Comparison of ENCODE assay signal across 9 cellular contexts in the genomic region with DNA sequence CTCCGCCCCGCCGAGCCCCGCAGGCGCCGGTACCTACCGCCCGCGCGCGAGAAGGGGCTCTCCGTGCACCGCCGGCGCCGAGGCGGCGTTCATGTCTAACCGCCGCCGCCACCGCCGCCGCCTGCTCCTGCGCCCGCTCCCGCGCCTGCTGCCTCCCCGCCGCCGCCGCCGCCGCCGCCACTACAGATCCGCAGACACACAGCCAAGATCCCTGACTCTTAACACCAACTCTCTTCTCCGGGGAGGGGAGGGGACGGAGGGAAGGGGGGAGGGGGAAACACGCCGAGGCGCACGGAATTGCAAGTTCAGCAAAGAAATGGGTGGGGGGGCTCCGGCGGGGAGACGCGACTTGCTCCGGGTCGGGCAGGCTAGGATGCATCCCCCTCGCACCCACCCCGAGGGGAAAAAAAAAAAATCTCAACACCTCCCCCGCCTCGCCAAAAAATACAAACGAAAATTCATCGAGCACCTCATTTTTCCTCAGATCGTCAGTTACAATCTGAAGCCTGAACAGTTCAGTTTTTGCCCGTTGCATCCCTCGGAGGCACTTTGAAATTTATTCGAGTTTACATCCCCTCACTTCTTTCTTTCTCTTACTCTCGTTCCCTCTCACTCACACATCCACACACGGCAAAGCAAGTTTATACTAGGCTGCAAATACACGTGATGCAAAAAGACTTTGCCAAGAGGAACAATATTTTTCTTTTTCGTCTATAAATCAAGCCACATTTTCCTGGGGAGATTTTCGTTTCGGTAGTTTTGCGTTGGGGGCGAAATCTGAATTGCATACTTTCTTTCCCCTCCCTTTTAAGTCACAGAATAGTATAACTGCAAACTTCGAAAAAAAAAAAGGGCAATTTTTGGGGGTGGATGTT. TPM values are rescaled to one million over a fixed set of nuclear protein-coding genes. Genes with fewer than 3 reads are reported as not detected.
DNase-seq lines count a peak whose midpoint lies in the region; ATAC-seq, FAIRE-seq and TF ChIP-seq lines count a peak whose summit lies in the region.
"Had no signal": no experiment of that assay in that cellular context is flagged by ENCODE, and none has a peak within 500 bp of the region (broad histone marks: within the 10 kb centered on the region; RNA-seq: fewer than 3 reads in every experiment).

A gene (minus strand): TSS at position 192 of the 875 bp plus-strand sequence. CDS start 1,076 bp downstream, outside the sequence.

- peak within 1 kb of the TSS; percentile 88 for H3K27ac ChIP-seq in HUES48 (ENCODE audit: low read depth, low read length)
- H3K27ac ChIP-seq in PC-9: peak within 1 kb of the TSS; percentile 67
- H3K27ac ChIP-seq in GM12878 (ENCODE audit: control insufficient read depth, insufficient read depth): no peak within 1 kb of the TSS
- peak within 1 kb of the TSS; percentile 98 for H3K27ac ChIP-seq in right cardiac atrium (ENCODE audit: low read length)
- peak within 1 kb of the TSS; percentile 74 for H3K27ac ChIP-seq in parathyroid adenoma

- FAIRE-seq in D721Med (lab: Jason Lieb, UNC) (no peak), GM12878 (lab: Jason Lieb, UNC) (no peak)
- FAIRE-seq: TTC549 had no signal

- DNase-seq in D721Med (ENCODE audit: insufficient read length, low spot score): peak; percentile 51
- peak in 1 of 2 experiments; percentile 0 for DNase-seq in PC-9
- no peak for DNase-seq in GM12878 (ENCODE audit: low read depth, low spot score)
- peak; percentile 60 to 86 (median 85) for DNase-seq in right cardiac atrium
- DNase-seq in NCI-H226: no peak

- TF ChIP-seq CTCF in D721Med (IDR thresholded peaks at IDR 0.05; ENCODE audit: insufficient read depth, missing control alignments) (no peak), PC-9 (conservative IDR thresholded peaks at IDR 0.05) (no peak), GM12878 (IDR thresholded peaks at IDR 0.05 in 2 of 3, conservative IDR thresholded peaks at IDR 0.05 in 1 of 3; ENCODE audit: control insufficient read depth in 2 of 3, extremely low read depth in 1 of 3, insufficient read depth in 1 of 3, low read depth in 3 of 3, low read length in 3 of 3) (no peak), parathyroid adenoma (IDR thresholded peaks at IDR 0.05) (no peak)

- H3K79me2 ChIP-seq in PC-9 (ENCODE audit: low read depth): peaks cover 6% of the 10 kb centered on the region; the same call in 1 of the 2 replicates
- no peaks in the 10 kb centered on the region for H3K79me2 ChIP-seq in GM12878 (ENCODE audit: control insufficient read depth, insufficient read depth, low read length)
- H3K79me2 ChIP-seq in parathyroid adenoma: no peaks in the 10 kb centered on the region

- CTCF ChIA-PET in PC-9 (lab: Charles Lee): no interaction called here
- CTCF ChIA-PET in GM12878 (lab: Yijun Ruan, JAX): no interaction called here

- TF ChIP-seq EP300 in GM12878 (IDR thresholded peaks at IDR 0.05; ENCODE audit: borderline replicate concordance in 1 of 2, control insufficient read depth in 1 of 2, low read depth in 2 of 2, low read length in 2 of 2): no peak

- no peaks in the 10 kb centered on the region for H3F3A ChIP-seq in PC-9 (ENCODE audit: insufficient read depth, low read depth)

- BruUV-seq in PC-9 (replicated peaks; lab: Mats Ljungman, UMichigan) (no TSS peak), GM12878 (replicated peaks; lab: Mats Ljungman, UMichigan) (no TSS peak)

- intact Hi-C loops in PC-9 (cut with micrococcal nuclease; ENCODE audit: unreplicated experiment) (no loop called here), GM12878 (cut with micrococcal nuclease; ENCODE audit: unreplicated experiment) (loop anchor here (10.0 kb wide), 1 partner anchor 173 kb away; no protein-coding TSS in a partner anchor), right cardiac atrium (cut with DNase I) (loop anchor here (5.0 to 10.0 kb wide), 6 partner anchors 63 to 987 kb away; no protein-coding TSS in a partner anchor)

- WGBS in GM12878 (ENCODE audit: insufficient coverage, insufficient replicate concordance, low lambda C conversion rate, missing lambda C conversion rate): 8% methylated on average over 28 of the region's 67 CpGs
- under 1% methylated on average over 67 of the region's 67 CpGs for WGBS in right cardiac atrium

- no peak for TF ChIP-seq RAD21 in GM12878 (IDR thresholded peaks at IDR 0.05; ENCODE audit: insufficient read depth, low read depth, low read length)

- in situ Hi-C loops in GM12878 (cut with MboI): no loop called here

- H4K20me1 ChIP-seq in PC-9 (ENCODE audit: insufficient read depth): no peaks in the 10 kb centered on the region
- no peaks in the 10 kb centered on the region for H4K20me1 ChIP-seq in GM12878 (ENCODE audit: control insufficient read depth, insufficient read depth)

- ATAC-seq in GM12878 (peak; percentile 27; the same call in 1 of the 3 replicates), right cardiac atrium (peak; percentile 39 to 46), GM21390 (IDR thresholded peaks at IDR 0.05; ENCODE audit: unreplicated experiment) (no peak)

- SMC1A ChIA-PET in GM12878 (lab: Charles Lee; ENCODE audit: uncharacterized antibody, unreplicated experiment): no interaction called here

- H3K4me1 ChIP-seq in HUES48 (ENCODE audit: control insufficient read depth, insufficient read depth, low read length) (peaks cover 40% of the 10 kb centered on the region), PC-9 (replicated peaks; ENCODE audit: insufficient read depth) (peaks cover 11% of the 10 kb centered on the region; the same call in 1 of the 2 replicates), GM12878 (ENCODE audit: control insufficient read depth, insufficient read depth, low read length) (no peaks in the 10 kb centered on the region), right cardiac atrium (ENCODE audit: control insufficient read depth, insufficient read depth, low read length) (peaks cover 2% of the 10 kb centered on the region), parathyroid adenoma (peaks cover 7% of the 10 kb centered on the region)

- peak within 1 kb of the TSS; percentile 100 for H2AFZ ChIP-seq in PC-9
- peak within 1 kb of the TSS; percentile 63 for H2AFZ ChIP-seq in GM12878 (ENCODE audit: control insufficient read depth, low read depth, low read length)
- H2AFZ ChIP-seq in parathyroid adenoma: peak within 1 kb of the TSS; percentile 98

- H3K4me3 ChIP-seq in HUES48 (ENCODE audit: low read depth, low read length): peak within 1 kb of the TSS; percentile 90
- H3K4me3 ChIP-seq in PC-9: peak within 1 kb of the TSS; percentile 81
- H3K4me3 ChIP-seq in GM12878: peak within 1 kb of the TSS; percentile 57; the same call in 1 of the 2 replicates
- peak within 1 kb of the TSS; percentile 100 for H3K4me3 ChIP-seq in right cardiac atrium (ENCODE audit: low read length)
- H3K4me3 ChIP-seq in parathyroid adenoma (ENCODE audit: low read depth, low read length): peak within 1 kb of the TSS; percentile 64

- H3K9me2 ChIP-seq in PC-9 (ENCODE audit: insufficient read depth): no peaks in the 10 kb centered on the region

- H3K27me3 ChIP-seq in HUES48 (ENCODE audit: control insufficient read depth, insufficient read depth, low read length) (no peaks in the 10 kb centered on the region), PC-9 (ENCODE audit: insufficient read depth, low read depth) (no peaks in the 10 kb centered on the region), GM12878 (replicated peaks in 1 of 2; ENCODE audit: control insufficient read depth in 2 of 2, insufficient read depth in 2 of 2, low read length in 1 of 2) (peaks cover 0 to 7% of the 10 kb centered on the region in 2 experiments; a peak in 3 of 4 replicates), right cardiac atrium (ENCODE audit: control insufficient read depth, insufficient read depth) (no peaks in the 10 kb centered on the region), parathyroid adenoma (ENCODE audit: control insufficient read depth, insufficient read depth, low read length) (no peaks in the 10 kb centered on the region)

- H3K9me3 ChIP-seq in HUES48 (ENCODE audit: control insufficient read depth, insufficient read depth, low read length): no peaks in the 10 kb centered on the region
- no peaks in the 10 kb centered on the region for H3K9me3 ChIP-seq in PC-9 (ENCODE audit: insufficient read depth, low read depth)
- H3K9me3 ChIP-seq in GM12878 (replicated peaks; ENCODE audit: control insufficient read depth, insufficient read depth, low read length): peaks cover 5% of the 10 kb centered on the region; the same call in 2 of the 3 replicates
- H3K9me3 ChIP-seq in right cardiac atrium (ENCODE audit: control insufficient read depth, low read length): no peaks in the 10 kb centered on the region
- no peaks in the 10 kb centered on the region for H3K9me3 ChIP-seq in parathyroid adenoma (ENCODE audit: control insufficient read depth, low read length)

- H3K9ac ChIP-seq in HUES48 (ENCODE audit: low read depth, low read length): peak within 1 kb of the TSS; percentile 82
- no peak within 1 kb of the TSS for H3K9ac ChIP-seq in GM12878 (ENCODE audit: control insufficient read depth, insufficient read depth, low read length)
- H3K9ac ChIP-seq in parathyroid adenoma: no peak within 1 kb of the TSS

- no peak for TF ChIP-seq POLR2A in GM12878 (IDR thresholded peaks at IDR 0.05; ENCODE audit: low read depth, low read length)

- POLR2A ChIA-PET in PC-9 (lab: Charles Lee; ENCODE audit: unreplicated experiment) (no interaction called here), GM12878 (lab: Charles Lee) (no interaction called here)

- peaks cover 24% of the 10 kb centered on the region for H3K36me3 ChIP-seq in HUES48 (ENCODE audit: control insufficient read depth, insufficient read depth, low read length)
- no peaks in the 10 kb centered on the region for H3K36me3 ChIP-seq in PC-9 (ENCODE audit: low read depth)
- H3K36me3 ChIP-seq in GM12878 (ENCODE audit: control insufficient read depth in 2 of 2, insufficient read depth in 2 of 2, low read length in 1 of 2): no peaks in the 10 kb centered on the region
- H3K36me3 ChIP-seq in parathyroid adenoma (ENCODE audit: control insufficient read depth, insufficient read depth, low read length): no peaks in the 10 kb centered on the region

- H3K4me2 ChIP-seq in PC-9 (peak within 1 kb of the TSS; percentile 91), GM12878 (ENCODE audit: control insufficient read depth, insufficient read depth) (peak within 1 kb of the TSS; percentile 75), parathyroid adenoma (ENCODE audit: low read length) (peak within 1 kb of the TSS; percentile 89)

- RAD21 ChIA-PET in GM12878 (lab: Charles Lee; ENCODE audit: unreplicated experiment): no interaction called here

RNA-seq across cellular contexts. Expression of the gene that starts here (rescaled TPM):
- 0.08 and 0.74 TPM in 2 replicates for total RNA-seq in PC-9 (2021)
- total RNA-seq in GM12878 (2013; cell fraction: nucleolus; rRNA removed): 459 and 490 TPM in 2 replicates
- total RNA-seq in GM12878 (2014; rRNA removed): 46.2 and 46.8 TPM in 2 replicates
- total RNA-seq in GM12878 (2014; rRNA removed; fragmentation: Illumina TruSeq; extraction: Trizol): 42.8 and 43.1 TPM in 2 replicates
- total RNA-seq in GM12878 (2021): 33.6 and 33.8 TPM in 2 replicates
- polyA plus RNA-seq in GM12878 (2011; ENCODE audit: low read depth): 38.5 TPM
- 83.0 and 94.0 TPM in 2 replicates for polyA plus RNA-seq in GM12878 (2011; rRNA removed)
- polyA plus RNA-seq in GM12878 (2011; cell fraction: cytosol; rRNA removed): 57.3 and 71.8 TPM in 2 replicates
- 110 and 118 TPM in 2 replicates for polyA plus RNA-seq in GM12878 (2011; cell fraction: nucleus; rRNA removed)
- polyA plus RNA-seq in GM12878 (2012): 29.0 and 31.4 TPM in 2 replicates
- 25.0 and 28.1 TPM in 2 replicates for polyA plus RNA-seq in GM12878 (2014; fragmentation: Illumina TruSeq; extraction: Trizol)
- polyA plus RNA-seq in GM12878 (2014; fragmentation: Nextera tagmentation; extraction: Ambion mirVana): 10 to 100 TPM; 15.2 to 43.6 TPM
- 22.6 and 27.1 TPM in 2 replicates for polyA plus RNA-seq in GM12878 (2014; rRNA removed)
- 10 to 100 TPM; 26.7 to 29.2 TPM for polyA plus RNA-seq in GM12878 (2016; fragmentation: Nextera tagmentation; extraction: Ambion mirVana)
- polyA minus RNA-seq in GM12878 (2011; rRNA and poly(A)+ RNA removed): 329 and 330 TPM in 2 replicates
- 57.5 and 74.6 TPM in 2 replicates for polyA minus RNA-seq in GM12878 (2011; cell fraction: cytosol; rRNA and poly(A)+ RNA removed)
- polyA minus RNA-seq in GM12878 (2011; cell fraction: nucleus; rRNA and poly(A)+ RNA removed): 271 and 354 TPM in 2 replicates
- total RNA-seq in right cardiac atrium: 10 to 100 TPM; 51.8 to 73.6 (median 61.9) TPM
- 17.3 TPM for polyA plus RNA-seq in right cardiac atrium

Comparison
In these comparisons a context has a peak if more than half of its experiments do, and no peak if none do; other contexts are left out.
1. RNA of the gene that starts here (total RNA-seq): 51.8 to 73.6 TPM in right cardiac atrium and 33.6 to 490 TPM in GM12878; 0.08 to 0.74 TPM in PC-9; every median in the first group is over 10 times any median in the second.
2. DNase-seq: peak in D721Med (single experiment) and right cardiac atrium (3 of 3); none in GM12878 (single experiment) and NCI-H226 (single experiment).
3. Peak in every context shown above with its lines, with median percentiles within 50 percentile points of each other: H3K4me3 ChIP-seq, H2AFZ ChIP-seq and H3K4me2 ChIP-seq.